11 cellular contexts compared by ENCODE assay signal in genomic region chr1:229859026-229859425, GRCh38.
"Had no signal": no experiment of that assay in that cellular context is flagged by ENCODE, and none has a peak within 500 bp of the region (broad histone marks: within the 10 kb centered on the region; RNA-seq: fewer than 3 reads in every experiment).

No MANE protein-coding gene starts in this region.

- H3K27me3 ChIP-seq: adrenal gland had no signal

- H3K36me3 ChIP-seq: adrenal gland, lower lobe of right lung, thoracic aorta had no signal

- DNase-seq: activated CD4-positive, alpha-beta T cell treated with anti-CD3 and anti-CD28 coated beads for 36 hours; activated CD4-positive, alpha-beta T cell treated with anti-CD3 and anti-CD28 coated beads, Interleukin-2, amount 50 U/mL, for 48 hours; activated gamma-delta T cell treated with Interleukin-2 at 50 U/mL for 16 hours; adrenal gland; islet precursor cell; lower lobe of right lung; stimulated activated CD4-positive, alpha-beta T cell treated with anti-CD3 and anti-CD28 coated beads, Interleukin-2, amount 100 ng/mL, for 24 hours; stimulated activated naive CD8-positive, alpha-beta T cell treated with anti-CD3 and anti-CD28 coated beads, Interleukin-15, amount 100 ng/mL, for 72 hours; SW 1271; T-helper 2 cell had no signal

- H3K9me3 ChIP-seq: adrenal gland, lower lobe of right lung, thoracic aorta had no signal

- H3K27ac ChIP-seq: adrenal gland, lower lobe of right lung, thoracic aorta had no signal

- H3K4me1 ChIP-seq: adrenal gland, lower lobe of right lung had no signal

- H3K4me3 ChIP-seq: adrenal gland, lower lobe of right lung, thoracic aorta had no signal
